Comparison of ENCODE assay signal across 8 cellular contexts in genomic region chr9:93192721-93193372, GRCh38. TPM values are rescaled to one million over a fixed set of nuclear protein-coding genes. Genes with fewer than 3 reads are reported as not detected.
"Had no signal": no experiment of that assay in that cellular context is flagged by ENCODE, and none has a peak within 500 bp of the region (broad histone marks: within the 10 kb centered on the region; RNA-seq: fewer than 3 reads in every experiment).

No MANE protein-coding gene starts in this region.

- H3K36me3 Mint-ChIP-seq: natural killer cell treated with Interleukin-12 subunit alpha and Interleukin-12 subunit beta and Interleukin-15 and Interleukin-18, amount 100 ng/mL, for 72 hours had no signal

- H3K27me3 Mint-ChIP-seq: type B pancreatic cell had no signal

- H3K9me3 Mint-ChIP-seq: activated CD4-positive, alpha-beta memory T cell treated with anti-CD3 and anti-CD28 coated beads, Interleukin-2, amount 10 ng/mL, durations not matched to agents 7 days and 5 days; central memory CD8-positive, alpha-beta T cell; natural killer cell treated with Interleukin-12 subunit alpha and Interleukin-12 subunit beta and Interleukin-15 and Interleukin-18, amount 100 ng/mL, for 72 hours; type B pancreatic cell had no signal

- H3K27ac Mint-ChIP-seq: activated CD4-positive, alpha-beta memory T cell treated with anti-CD3 and anti-CD28 coated beads, Interleukin-2, amount 10 ng/mL, durations not matched to agents 7 days and 5 days; natural killer cell treated with Interleukin-12 subunit alpha and Interleukin-12 subunit beta and Interleukin-15 and Interleukin-18, amount 100 ng/mL, for 72 hours had no signal

- H3K4me3 Mint-ChIP-seq: activated CD4-positive, alpha-beta memory T cell treated with anti-CD3 and anti-CD28 coated beads, Interleukin-2, amount 10 ng/mL, durations not matched to agents 7 days and 5 days; central memory CD8-positive, alpha-beta T cell; natural killer cell treated with Interleukin-12 subunit alpha and Interleukin-12 subunit beta and Interleukin-15 and Interleukin-18, amount 100 ng/mL, for 72 hours; type B pancreatic cell had no signal

- H3K4me1 Mint-ChIP-seq: activated CD4-positive, alpha-beta memory T cell treated with anti-CD3 and anti-CD28 coated beads, Interleukin-2, amount 10 ng/mL, durations not matched to agents 7 days and 5 days; central memory CD8-positive, alpha-beta T cell had no signal

- DNase-seq: activated CD4-positive, alpha-beta memory T cell treated with anti-CD3 and anti-CD28 coated beads, Interleukin-2, amount 10 ng/mL, durations not matched to agents 7 days and 5 days; activated CD8-positive, alpha-beta memory T cell treated with anti-CD3 and anti-CD28 coated beads, Interleukin-2, amount 50 U/mL, for 48 hours; dermis blood vessel endothelial cell; stimulated activated CD4-positive, alpha-beta T cell treated with anti-CD3 and anti-CD28 coated beads, Interleukin-15, amount 100 ng/mL, for 24 hours; T-helper 9 cell had no signal

- ATAC-seq: natural killer cell treated with Interleukin-12 subunit alpha and Interleukin-12 subunit beta and Interleukin-15 and Interleukin-18, amount 100 ng/mL, for 72 hours had no signal

RNA-seq across cellular contexts. Expression of gene WNK2, which starts 8.9 kb away (rescaled TPM):
- total RNA-seq: dermis blood vessel endothelial cell; natural killer cell treated with Interleukin-12 subunit alpha and Interleukin-12 subunit beta and Interleukin-15 and Interleukin-18, amount 100 ng/mL, for 72 hours had no signal
